Comparison of ENCODE assay signal across 8 cellular contexts in genomic region chr14:89954045-89955021, GRCh38. TPM values are rescaled to one million over a fixed set of nuclear protein-coding genes. Genes with fewer than 3 reads are reported as not detected.
DNase-seq lines count a peak whose midpoint lies in the region; ATAC-seq, FAIRE-seq and TF ChIP-seq lines count a peak whose summit lies in the region.

TSS of gene EFCAB11 (minus strand) at chr14:89954730. CDS start at chr14:89954660, 70 bp downstream.

- H3K18ac ChIP-seq in H1 (ENCODE audit: extremely low read depth, low read length) (peak within 1 kb of the TSS; percentile 44), mesenchymal stem cell (ENCODE audit: low read depth in 1 of 2, low read length in 2 of 2) (peak within 1 kb of the TSS; percentile 54 to 58)

- peak within 1 kb of the TSS; percentile 93 for H3K4me3 Mint-ChIP-seq in Caco-2 (ENCODE audit: unreplicated experiment)
- H3K4me3 Mint-ChIP-seq in activated CD8-positive, alpha-beta memory T cell treated with anti-CD3 and anti-CD28 coated beads, Interleukin-2, amount 10 ng/mL, durations not matched to agents 7 days and 5 days = peak within 1 kb of the TSS; percentile 93

- H3K9me3 Mint-ChIP-seq in Caco-2 (ENCODE audit: unreplicated experiment) = no peaks in the 10 kb centered on the region
- no peaks in the 10 kb centered on the region for H3K9me3 Mint-ChIP-seq in activated CD8-positive, alpha-beta memory T cell treated with anti-CD3 and anti-CD28 coated beads, Interleukin-2, amount 10 ng/mL, durations not matched to agents 7 days and 5 days (ENCODE audit: low read depth)

- peak; percentile 97 to 98 for DNase-seq in Caco-2
- DNase-seq in HTR-8/SVneo (ENCODE audit: insufficient read length, low spot score) = peak; percentile 95
- peak; percentile 99 for DNase-seq in NOMO-1 treated with DMSO at 0.1 percent for 48 hours (lab: John Stamatoyannopoulos, UW; ENCODE audit: unreplicated experiment)
- DNase-seq in activated CD8-positive, alpha-beta memory T cell treated with anti-CD3 and anti-CD28 coated beads, Interleukin-2, amount 10 ng/mL, durations not matched to agents 7 days and 5 days = peak; percentile 98
- peak; percentile 93 to 96 for DNase-seq in H1 (ENCODE audit: low read depth in 1 of 2, low spot score in 2 of 2)
- DNase-seq in mesenchymal stem cell = peak; percentile 99
- DNase-seq in stimulated activated CD8-positive, alpha-beta memory T cell treated with anti-CD3 and anti-CD28 coated beads, Interleukin-12 subunit alpha, Interleukin-12 subunit beta, amount 100 ng/mL, for 4 hours (ENCODE audit: low read depth) = peak; percentile 88

- H3K4ac ChIP-seq in H1 (replicated peaks; ENCODE audit: insufficient read length, low read depth, low read length) (no peak within 1 kb of the TSS), mesenchymal stem cell (ENCODE audit: low read depth in 1 of 2, low read length in 2 of 2) (no peak within 1 kb of the TSS)

- no peaks in the 10 kb centered on the region for H3K27me3 Mint-ChIP-seq in Caco-2 (ENCODE audit: insufficient read depth, unreplicated experiment)
- no peaks in the 10 kb centered on the region for H3K27me3 Mint-ChIP-seq in activated CD8-positive, alpha-beta memory T cell treated with anti-CD3 and anti-CD28 coated beads, Interleukin-2, amount 10 ng/mL, durations not matched to agents 7 days and 5 days

- no TSS peak for BruUV-seq in Caco-2 (replicated peaks; lab: Mats Ljungman, UMichigan)

- H3K9me3 ChIP-seq in Caco-2 (no peaks in the 10 kb centered on the region), H1 (ENCODE audit: insufficient read depth in 2 of 2, low read depth in 1 of 2, low read length in 1 of 2) (no peaks in the 10 kb centered on the region), mesenchymal stem cell (ENCODE audit: control insufficient read depth, low read length) (no peaks in the 10 kb centered on the region)

- peak; percentile 55 to 82 for TF ChIP-seq POLR2A in H1 (IDR thresholded peaks at IDR 0.05; ENCODE audit: control extremely low read depth in 1 of 2, low read depth in 2 of 2, low read length in 2 of 2)

- H2AFZ ChIP-seq in H1 (ENCODE audit: low read length) = peak within 1 kb of the TSS; percentile 87
- H2AFZ ChIP-seq in mesenchymal stem cell (ENCODE audit: low read depth, low read length) = peak within 1 kb of the TSS; percentile 46

- H3K9ac ChIP-seq in H1 (replicated peaks in 1 of 4; ENCODE audit: extremely low read depth in 1 of 4, low read depth in 3 of 4, low read length in 3 of 4) (peak within 1 kb of the TSS; percentile 65 to 84 (median 73)), mesenchymal stem cell (ENCODE audit: low read length) (peak within 1 kb of the TSS; percentile 89)

- H3K23me2 ChIP-seq in H1 (ENCODE audit: low read depth, low read length) = peaks cover 8% of the 10 kb centered on the region

- H3K27me3 ChIP-seq in Caco-2 (replicated peaks; ENCODE audit: control insufficient read depth, insufficient read depth, low read length) (no peaks in the 10 kb centered on the region), H1 (replicated peaks in 1 of 4; ENCODE audit: control insufficient read depth in 3 of 4, extremely low read depth in 1 of 4, insufficient read depth in 3 of 4, low read length in 3 of 4) (no peaks in the 10 kb centered on the region), mesenchymal stem cell (ENCODE audit: control insufficient read depth in 1 of 2, insufficient read depth in 1 of 2, low read length in 2 of 2) (no peaks in the 10 kb centered on the region)

- no peak within 1 kb of the TSS for H2BK5ac ChIP-seq in H1 (ENCODE audit: low read depth, low read length)
- H2BK5ac ChIP-seq in mesenchymal stem cell (ENCODE audit: low read depth, low read length, poor library complexity, severe bottlenecking) = peak within 1 kb of the TSS; percentile 47

- H3K23ac ChIP-seq in H1 (ENCODE audit: insufficient read length) (no peak within 1 kb of the TSS), mesenchymal stem cell (ENCODE audit: low read length in 2 of 2) (no peak within 1 kb of the TSS)

- H2AK5ac ChIP-seq in H1 (ENCODE audit: low read depth, low read length) = no peak within 1 kb of the TSS
- H2AK5ac ChIP-seq in mesenchymal stem cell (ENCODE audit: low read length, severe bottlenecking) = no peak within 1 kb of the TSS

- H3K4me1 Mint-ChIP-seq in Caco-2 (ENCODE audit: low read depth, unreplicated experiment) = peaks cover 15% of the 10 kb centered on the region
- peaks cover 43% of the 10 kb centered on the region for H3K4me1 Mint-ChIP-seq in activated CD8-positive, alpha-beta memory T cell treated with anti-CD3 and anti-CD28 coated beads, Interleukin-2, amount 10 ng/mL, durations not matched to agents 7 days and 5 days

- H3K4me2 ChIP-seq in H1 (ENCODE audit: insufficient read depth in 1 of 2, low read depth in 2 of 2, low read length in 2 of 2) (peak within 1 kb of the TSS; percentile 83 to 99), mesenchymal stem cell (ENCODE audit: low read length, poor library complexity, severe bottlenecking) (peak within 1 kb of the TSS; percentile 87)

- peaks cover 0 to 4% of the 10 kb centered on the region in 2 experiments for H4K20me1 ChIP-seq in H1 (replicated peaks in 1 of 2; ENCODE audit: control insufficient read depth in 1 of 2, insufficient read depth in 2 of 2, low read length in 2 of 2)

- H2BK15ac ChIP-seq in H1 (ENCODE audit: low read length) (peak within 1 kb of the TSS; percentile 83; the same call in 1 of the 2 replicates), mesenchymal stem cell (ENCODE audit: low read depth, poor library complexity, severe bottlenecking) (no peak within 1 kb of the TSS)

- H2BK20ac ChIP-seq in H1 (ENCODE audit: low read length) = no peak within 1 kb of the TSS

- H2BK12ac ChIP-seq in H1 (ENCODE audit: low read depth, low read length) (no peak within 1 kb of the TSS; the same call in 1 of the 2 replicates), mesenchymal stem cell (ENCODE audit: low read length in 2 of 2) (no peak within 1 kb of the TSS)

- peak within 1 kb of the TSS; percentile 69 for H4K5ac ChIP-seq in H1 (ENCODE audit: insufficient read length, low read depth, low read length)

- 3% methylated on average over 44 of the region's 44 CpGs; no CpG with 5 or more reads in 1 of the 2 experiments for WGBS in H1 (ENCODE audit: extremely low coverage in 1 of 2, insufficient coverage in 1 of 2, insufficient read length in 1 of 2, insufficient replicate concordance in 2 of 2, low coverage in 1 of 2, low lambda C conversion rate in 2 of 2, missing lambda C conversion rate in 1 of 2), 2 experiments
- WGBS in mesenchymal stem cell = 1% methylated on average over 40 of the region's 44 CpGs

- no peak within 1 kb of the TSS for H4K91ac ChIP-seq in H1 (replicated peaks; ENCODE audit: insufficient read length, low read length)
- H4K91ac ChIP-seq in mesenchymal stem cell (ENCODE audit: low read length) = no peak within 1 kb of the TSS

- peaks cover 24% of the 10 kb centered on the region for H3K36me3 Mint-ChIP-seq in Caco-2 (ENCODE audit: insufficient read depth, unreplicated experiment)
- H3K36me3 Mint-ChIP-seq in activated CD8-positive, alpha-beta memory T cell treated with anti-CD3 and anti-CD28 coated beads, Interleukin-2, amount 10 ng/mL, durations not matched to agents 7 days and 5 days = peaks cover 41% of the 10 kb centered on the region

- H3K4me3 ChIP-seq in Caco-2 (ENCODE audit: low read depth, low read length) (peak within 1 kb of the TSS; percentile 92), H1 (ENCODE audit: extremely low read depth in 1 of 4, insufficient read depth in 2 of 4, low read depth in 3 of 4, low read length in 4 of 4) (peak within 1 kb of the TSS; percentile 80 to 92 (median 86)), mesenchymal stem cell (ENCODE audit: insufficient read depth in 1 of 2, low read depth in 1 of 2, low read length in 2 of 2) (peak within 1 kb of the TSS; percentile 72 to 86)

- H2BK120ac ChIP-seq in H1 (replicated peaks; ENCODE audit: low read depth, low read length) (no peak within 1 kb of the TSS), mesenchymal stem cell (ENCODE audit: low read depth, low read length) (no peak within 1 kb of the TSS)

- H3K27ac ChIP-seq in H1 (ENCODE audit: low read depth, low read length) = peak within 1 kb of the TSS; percentile 73
- peak within 1 kb of the TSS; percentile 78 for H3K27ac ChIP-seq in mesenchymal stem cell (ENCODE audit: low read length, poor library complexity, severe bottlenecking)

- intact Hi-C loops in Caco-2 (cut with micrococcal nuclease; ENCODE audit: unreplicated experiment) = no loop called here

- H3K36me3 ChIP-seq in Caco-2 (ENCODE audit: control insufficient read depth, insufficient read depth, low read length) = peaks cover 7% of the 10 kb centered on the region
- peaks cover 0 to 16% (median under 1%) of the 10 kb centered on the region in 4 experiments; a peak in 3 of 8 replicates for H3K36me3 ChIP-seq in H1 (ENCODE audit: control insufficient read depth in 2 of 4, insufficient read depth in 4 of 4, low read length in 3 of 4)
- H3K36me3 ChIP-seq in mesenchymal stem cell (ENCODE audit: control insufficient read depth in 1 of 2, insufficient read depth in 2 of 2, low read depth in 1 of 2, low read length in 2 of 2) = peaks cover 8 to 34% of the 10 kb centered on the region in 2 experiments

- CTCF ChIA-PET in Caco-2 (lab: Charles Lee) = interaction anchor here (0.5 to 4.0 kb wide), 6 partner anchors 11 to 927 kb away, joined by 3 to 21 read pairs (median 4); partner anchors contain the start of gene KCNK13
- CTCF ChIA-PET in activated CD8-positive, alpha-beta memory T cell treated with anti-CD3 and anti-CD28 coated beads, Interleukin-2, amount 10 ng/mL, durations not matched to agents 7 days and 5 days (lab: Charles Lee) = interaction anchor here (1.0 to 10.6 kb wide), 5 partner anchors 13 to 445 kb away, joined by 3 to 81 read pairs (median 10); no protein-coding TSS in a partner anchor
- CTCF ChIA-PET in H1 (lab: Charles Lee; ENCODE audit: partially characterized antibody) = interaction anchor here (0.7 to 5.0 kb wide), 10 partner anchors 11 to 233 kb away, joined by 3 to 35 read pairs (median 3); no protein-coding TSS in a partner anchor

- no peak within 1 kb of the TSS for H4K8ac ChIP-seq in H1 (ENCODE audit: extremely low read depth, insufficient read depth, low read length)
- H4K8ac ChIP-seq in mesenchymal stem cell (ENCODE audit: low read length) = peak within 1 kb of the TSS; percentile 83

- H3K4me1 ChIP-seq in Caco-2 = no peaks in the 10 kb centered on the region
- peaks cover 0 to 3% (median under 1%) of the 10 kb centered on the region in 4 experiments; a peak in 3 of 7 replicates for H3K4me1 ChIP-seq in H1 (replicated peaks in 1 of 4; ENCODE audit: control insufficient read depth in 3 of 4, insufficient read depth in 4 of 4, low read length in 3 of 4)
- H3K4me1 ChIP-seq in mesenchymal stem cell (ENCODE audit: control insufficient read depth, insufficient read depth, low read depth, low read length) = peaks cover 11% of the 10 kb centered on the region

- no peak for TF ChIP-seq RAD21 in H1 (IDR thresholded peaks at IDR 0.05 in 1 of 2, conservative IDR thresholded peaks at IDR 0.05 in 1 of 2; ENCODE audit: low read depth in 2 of 2, low read length in 2 of 2)

- POLR2A ChIA-PET in Caco-2 (lab: Charles Lee) (interaction anchor here (0.6 to 1.3 kb wide), 3 partner anchors 10 to 536 kb away, joined by 3 to 5 read pairs (median 3); no protein-coding TSS in a partner anchor), H1 (lab: Charles Lee; ENCODE audit: partially characterized antibody) (interaction anchor here (1.1 to 2.7 kb wide), 3 partner anchors 15 to 303 kb away, joined by 3 to 12 read pairs (median 5); no protein-coding TSS in a partner anchor)

- peak; percentile 85 for ATAC-seq in GM21367 (IDR thresholded peaks at IDR 0.05; ENCODE audit: unreplicated experiment)
- ATAC-seq in activated CD8-positive, alpha-beta memory T cell treated with anti-CD3 and anti-CD28 coated beads, Interleukin-2, amount 10 ng/mL, durations not matched to agents 7 days and 5 days = peak; percentile 85

- FAIRE-seq in HTR-8/SVneo (lab: Jason Lieb, UNC) = peak; percentile 96
- FAIRE-seq in H1 (lab: Jason Lieb, UNC) = peak; percentile 97

- no peak for TF ChIP-seq EP300 in H1 (IDR thresholded peaks at IDR 0.05; ENCODE audit: borderline replicate concordance in 1 of 2, low read depth in 2 of 2, low read length in 2 of 2)

- H3K56ac ChIP-seq in H1 (replicated peaks; ENCODE audit: insufficient read length, low read depth, low read length) = peak within 1 kb of the TSS; percentile 63

- H3K79me2 ChIP-seq in H1 (ENCODE audit: control insufficient read depth in 1 of 2, insufficient read depth in 2 of 2, low read length in 2 of 2) = peaks cover 0 to 17% of the 10 kb centered on the region in 2 experiments; a peak in 2 of 4 replicates

- H3K79me1 ChIP-seq in H1 (ENCODE audit: low read depth, low read length) (peaks cover 2% of the 10 kb centered on the region; the same call in 1 of the 2 replicates), mesenchymal stem cell (replicated peaks; ENCODE audit: low read length, poor library complexity, severe bottlenecking) (peaks cover 23% of the 10 kb centered on the region)

- H3K14ac ChIP-seq in H1 (ENCODE audit: insufficient read length) (no peak within 1 kb of the TSS), mesenchymal stem cell (ENCODE audit: low read length in 2 of 2) (no peak within 1 kb of the TSS)

- peak in 1 of 2 experiments; percentile 25 for TF ChIP-seq CTCF in Caco-2 (IDR thresholded peaks at IDR 0.05; ENCODE audit: insufficient read depth in 1 of 2, low read depth in 1 of 2, low read length in 1 of 2, severe bottlenecking in 1 of 2, unreplicated experiment in 1 of 2)
- TF ChIP-seq CTCF in H1 (IDR thresholded peaks at IDR 0.05; ENCODE audit: control extremely low read depth in 1 of 3, insufficient read depth in 1 of 3, low read depth in 1 of 3, low read length in 3 of 3) = peak in 2 of 3 experiments; percentile 2 to 18; a peak in 1 of 4 replicates

- peak within 1 kb of the TSS; percentile 97 for H3K27ac Mint-ChIP-seq in Caco-2 (ENCODE audit: unreplicated experiment)
- peak within 1 kb of the TSS; percentile 90 for H3K27ac Mint-ChIP-seq in activated CD8-positive, alpha-beta memory T cell treated with anti-CD3 and anti-CD28 coated beads, Interleukin-2, amount 10 ng/mL, durations not matched to agents 7 days and 5 days

RNA-seq across cellular contexts. Expression of gene EFCAB11, which starts in this region (rescaled TPM):
- 33.1 and 36.2 TPM in 2 replicates for total RNA-seq in Caco-2 (2022)
- 10 to 100 TPM; 11.3 to 12.4 TPM for total RNA-seq in activated CD8-positive, alpha-beta memory T cell treated with anti-CD3 and anti-CD28 coated beads, Interleukin-2, amount 10 ng/mL, durations not matched to agents 7 days and 5 days
- 12.8 and 15.4 TPM in 2 replicates for total RNA-seq in H1 (2021; fragmentation: NEBNext Ultra II Directional; extraction: Animal tissue kit (Norgen Biotek cat#: 25700))
- 4.6 and 6.8 TPM in 2 replicates for polyA plus RNA-seq in H1 (2011; rRNA removed)
- 11.2 TPM for polyA plus RNA-seq in H1 (2011; cell fraction: cytosol; rRNA removed)
- polyA plus RNA-seq in H1 (2011; cell fraction: nucleus; rRNA removed) = 3.4 TPM
- 12.7 to 16.4 TPM (median 13.6 TPM) in 4 replicates for polyA plus RNA-seq in H1 (2012, experiment 1 of 2)
- polyA plus RNA-seq in H1 (2012, experiment 2 of 2) = 4.0 TPM
- polyA plus RNA-seq in H1 (2013, experiment 1 of 2) = 8.0 TPM
- polyA plus RNA-seq in H1 (2013, experiment 2 of 2) = 9.4 TPM
- polyA minus RNA-seq in H1 (2011; rRNA and poly(A)+ RNA removed) = 4.3 and 5.3 TPM in 2 replicates
- 3.2 TPM for polyA minus RNA-seq in H1 (2011; cell fraction: cytosol; rRNA and poly(A)+ RNA removed)
- 9.1 TPM for polyA minus RNA-seq in H1 (2011; cell fraction: nucleus; rRNA and poly(A)+ RNA removed)
- 4.8 TPM for polyA plus RNA-seq in mesenchymal stem cell (2013, experiment 1 of 2)
- polyA plus RNA-seq in mesenchymal stem cell (2013, experiment 2 of 2) = 4.2 TPM

Comparison
In these comparisons a context has a peak if more than half of its experiments do, and no peak if none do; other contexts are left out.
1. Peak in every context shown above with its lines: DNase-seq, ATAC-seq, H3K4me3 ChIP-seq and H3K27ac ChIP-seq.